ENCODE assay signal across 11 cellular contexts in genomic region chr3:104519968-104520655, GRCh38.
A peak's percentile ranks its signal among the peaks of the same experiment; 100 is the strongest.
DNase-seq lines count a peak whose midpoint lies in the region; ATAC-seq lines count a peak whose summit lies in the region.
"Had no signal": no experiment of that assay in that cellular context is flagged by ENCODE, and none has a peak within 500 bp of the region (broad histone marks: within the 10 kb centered on the region; RNA-seq: fewer than 3 reads in every experiment).

No MANE protein-coding gene starts in this region.

- DNase-seq in AG08396 (ENCODE audit: low spot score) = peak; percentile 9
- DNase-seq in RPMI8226 = peak; percentile 29
- DNase-seq in activated CD4-positive, alpha-beta T cell treated with anti-CD3 and anti-CD28 coated beads for 4 hours = no peak
- DNase-seq in DMS 273 (lab: John Stamatoyannopoulos, UW; ENCODE audit: unreplicated experiment) = no peak
- no peak for DNase-seq in left lobe of liver (ENCODE audit: low spot score)
- no peak for DNase-seq in NCI-H1436 treated with DMSO at 0.1 percent for 48 hours (lab: John Stamatoyannopoulos, UW)
- DNase-seq: activated effector memory CD4-positive, alpha-beta T cell treated with Interleukin-2 at 50 U/mL for 16 hours; MG63; T-cell had no signal

- ATAC-seq in GM19455 (IDR thresholded peaks at IDR 0.05; ENCODE audit: unreplicated experiment) (peak; percentile 49), HG03025 (IDR thresholded peaks at IDR 0.05; ENCODE audit: low FRiP score, unreplicated experiment) (peak; percentile 48), left lobe of liver (no peak)
- ATAC-seq: T-cell had no signal

Comparison
In these comparisons a context has a peak if more than half of its experiments do, and no peak if none do; other contexts are left out.
1. DNase-seq: peak in AG08396 (single experiment) and RPMI8226 (single experiment); none in activated CD4-positive, alpha-beta T cell treated with anti-CD3 and anti-CD28 coated beads for 4 hours (0 of 2), DMS 273 (single experiment), left lobe of liver (single experiment) and NCI-H1436 treated with DMSO at 0.1 percent for 48 hours (single experiment).